ENCODE assay signal across 23 cellular contexts in genomic region chr6:164079275-164079600, GRCh38.
"Had no signal": no experiment of that assay in that cellular context is flagged by ENCODE, and none has a peak within 500 bp of the region (broad histone marks: within the 10 kb centered on the region; RNA-seq: fewer than 3 reads in every experiment).

No MANE protein-coding gene starts in this region.

- H3K9me3 ChIP-seq: esophagus squamous epithelium, heart right ventricle, lower lobe of right lung, prostate gland, right atrium auricular region, spleen, stomach, testis, tibial artery had no signal

- H3K4me1 ChIP-seq: esophagus squamous epithelium, lower lobe of right lung, prostate gland, spleen, stomach, testis had no signal

- DNase-seq: cerebellar nuclear complex; cortex of kidney; effector memory CD8-positive, alpha-beta T cell; erythroblast; esophagus squamous epithelium; foreskin melanocyte; glutamatergic neuron; heart right ventricle; kidney glomerular epithelial cell; left ventricle myocardium superior; lower lobe of right lung; natural killer cell; spleen; stimulated activated CD4-positive, alpha-beta T cell treated with anti-CD3 and anti-CD28 coated beads, Interleukin-4, amount 100 ng/mL, for 4 hours; stimulated activated naive B cell treated with anti-CD40 and anti-IgM and Interleukin-4, amounts not matched to agents 10 μg/mL and 1 μg/mL and 100 μg/mL, for 72 hours; stomach; testis; tibial artery had no signal

- H3K27ac Mint-ChIP-seq: effector memory CD8-positive, alpha-beta T cell; memory B cell; stimulated activated naive B cell treated with anti-CD40 and anti-IgM and Interleukin-4, amounts not matched to agents 10 μg/mL and 1 μg/mL and 100 μg/mL, for 72 hours; type B pancreatic cell had no signal

- ATAC-seq: effector memory CD8-positive, alpha-beta T cell; natural killer cell; stimulated activated naive B cell treated with anti-CD40 and anti-IgM and Interleukin-4, amounts not matched to agents 10 μg/mL and 1 μg/mL and 100 μg/mL, for 72 hours had no signal

- H3K4me3 ChIP-seq: esophagus squamous epithelium, heart right ventricle, lower lobe of right lung, prostate gland, right atrium auricular region, skin epidermis, spleen, stomach, testis, tibial artery had no signal

- H3K27ac ChIP-seq: esophagus squamous epithelium, lower lobe of right lung, prostate gland, right atrium auricular region, skin epidermis, spleen, stomach, testis, tibial artery had no signal

- H3K27me3 ChIP-seq: esophagus squamous epithelium, heart right ventricle, right atrium auricular region, spleen, stomach, testis, tibial artery had no signal

- H3K36me3 ChIP-seq: esophagus squamous epithelium, heart right ventricle, lower lobe of right lung, prostate gland, right atrium auricular region, spleen, stomach, tibial artery had no signal

- H3K4me1 Mint-ChIP-seq: memory B cell had no signal

- H3K4me3 Mint-ChIP-seq: effector memory CD8-positive, alpha-beta T cell; memory B cell; natural killer cell; stimulated activated naive B cell treated with anti-CD40 and anti-IgM and Interleukin-4, amounts not matched to agents 10 μg/mL and 1 μg/mL and 100 μg/mL, for 72 hours; type B pancreatic cell had no signal

- H3K9me3 Mint-ChIP-seq: natural killer cell had no signal

- H3K36me3 Mint-ChIP-seq: memory B cell; natural killer cell; stimulated activated naive B cell treated with anti-CD40 and anti-IgM and Interleukin-4, amounts not matched to agents 10 μg/mL and 1 μg/mL and 100 μg/mL, for 72 hours; type B pancreatic cell had no signal
